17 cellular contexts compared by ENCODE assay signal in genomic region chr15:57355259-57355658, GRCh38. TPM values are rescaled to one million over a fixed set of nuclear protein-coding genes. Genes with fewer than 3 reads are reported as not detected.
"Had no signal": no experiment of that assay in that cellular context is flagged by ENCODE, and none has a peak within 500 bp of the region (broad histone marks: within the 10 kb centered on the region; RNA-seq: fewer than 3 reads in every experiment).

No MANE protein-coding gene starts in this region.

- ATAC-seq: activated CD4-positive, CD25-positive, alpha-beta regulatory T cell treated with anti-CD3 and anti-CD28 coated beads, Interleukin-2, amount 50 U/mL, for 24 hours; activated CD8-positive, alpha-beta T cell treated with anti-CD3 and anti-CD28 coated beads, Interleukin-2, amount 10 ng/mL, durations not matched to agents 7 days and 5 days; activated T-cell treated with anti-CD3 and anti-CD28 coated beads, Interleukin-2, amount 50 U/mL, for 4 hours; foreskin keratinocyte; left cardiac atrium had no signal

- DNase-seq: activated CD4-positive, alpha-beta T cell treated with anti-CD3 and anti-CD28 coated beads, Interleukin-2, amount 10 ng/mL, durations not matched to agents 7 days and 5 days; activated CD8-positive, alpha-beta T cell treated with anti-CD3 and anti-CD28 coated beads, Interleukin-2, amount 10 ng/mL, durations not matched to agents 7 days and 5 days; activated naive CD4-positive, alpha-beta T cell treated with anti-CD3 and anti-CD28 coated beads for 36 hours; activated T-cell treated with anti-CD3 and anti-CD28 coated beads, Interleukin-2, amount 50 U/mL, for 4 hours; anterior cingulate cortex; brain microvascular endothelial cell; central memory CD4-positive, alpha-beta T cell; colonic mucosa; foreskin keratinocyte; left cardiac atrium; occipital lobe; retina; stimulated activated CD8-positive, alpha-beta memory T cell treated with anti-CD3 and anti-CD28 coated beads, Interleukin-4, amount 100 ng/mL, for 48 hours; stimulated activated naive CD4-positive, alpha-beta T cell treated with Interleukin-2 at 50 U/mL for 16 hours; tibial artery had no signal

RNA-seq across cellular contexts. Expression of gene CGNL1, which starts 21.0 kb away (rescaled TPM):
- total RNA-seq: activated CD4-positive, alpha-beta T cell treated with anti-CD3 and anti-CD28 coated beads, Interleukin-2, amount 10 ng/mL, durations not matched to agents 7 days and 5 days; activated CD8-positive, alpha-beta T cell treated with anti-CD3 and anti-CD28 coated beads, Interleukin-2, amount 10 ng/mL, durations not matched to agents 7 days and 5 days; activated naive CD4-positive, alpha-beta T cell treated with anti-CD3 and anti-CD28 coated beads for 36 hours; natural killer cell treated with Interleukin-12 subunit alpha and Interleukin-12 subunit beta and Interleukin-15 and Interleukin-18, amount 100 ng/mL, for 72 hours had no signal
